In genomic region chr6:41200901-41201783, GRCh38 we compare ENCODE assay signal across 8 cellular contexts.
DNase-seq lines count a peak whose midpoint lies in the region; ATAC-seq, FAIRE-seq and TF ChIP-seq lines count a peak whose summit lies in the region.

Gene TREML2, minus strand, starts transcription at chr6:41201149. Its CDS starts 141 bp downstream, at chr6:41201008.

- no peak for FAIRE-seq in RCC 7860 (lab: Jason Lieb, UNC)

- H3K36me3 ChIP-seq in OCI-LY3 (replicated peaks; ENCODE audit: low read depth, low read length), result peaks cover 8% of the 10 kb centered on the region

- peak within 1 kb of the TSS; percentile 87 for H3K27ac ChIP-seq in OCI-LY3 (ENCODE audit: low read length)

- no peaks in the 10 kb centered on the region for H4K20me1 ChIP-seq in OCI-LY3 (ENCODE audit: insufficient read depth, low read length)

- H3K4me3 ChIP-seq in OCI-LY3 (ENCODE audit: low read length), result peak within 1 kb of the TSS; percentile 77

- no peaks in the 10 kb centered on the region for H3K27me3 ChIP-seq in OCI-LY3 (ENCODE audit: low read depth, low read length)

- DNase-seq in ecto neural progenitor cell (ENCODE audit: low spot score) (peak; percentile 38), NCI-H2029 (lab: John Stamatoyannopoulos, UW) (no peak), RCC 7860 (ENCODE audit: low spot score) (no peak)
- DNase-seq in stimulated activated CD8-positive, alpha-beta memory T cell treated with anti-CD3 and anti-CD28 coated beads, Interleukin-4, amount 100 ng/mL, for 48 hours, result peak; percentile 49

- H3K79me2 ChIP-seq in OCI-LY3 (ENCODE audit: low read length), result peaks cover 12% of the 10 kb centered on the region; the same call in 1 of the 2 replicates

- peak within 1 kb of the TSS; percentile 75 for H3K9ac ChIP-seq in OCI-LY3 (ENCODE audit: low read length)

- H2AFZ ChIP-seq in OCI-LY3 (ENCODE audit: low read depth, low read length), result peak within 1 kb of the TSS; percentile 90

- peak; percentile 41 for ATAC-seq in GM21576 (IDR thresholded peaks at IDR 0.05; ENCODE audit: unreplicated experiment)
- ATAC-seq in HG03025 (IDR thresholded peaks at IDR 0.05; ENCODE audit: low FRiP score, unreplicated experiment), result no peak
- ATAC-seq in GM18873 (IDR thresholded peaks at IDR 0.05; ENCODE audit: low FRiP score, unreplicated experiment), result no peak

- H3K9me3 ChIP-seq in OCI-LY3 (ENCODE audit: insufficient read depth, low read length), result no peaks in the 10 kb centered on the region

- H3K4me2 ChIP-seq in OCI-LY3 (ENCODE audit: low read length), result peak within 1 kb of the TSS; percentile 82

- H3K4me1 ChIP-seq in OCI-LY3 (ENCODE audit: low read length), result peaks cover 43% of the 10 kb centered on the region

- no peak for TF ChIP-seq CTCF in OCI-LY3 (IDR thresholded peaks at IDR 0.05; ENCODE audit: low read depth, low read length)

Comparison
In these comparisons a context has a peak if more than half of its experiments do, and no peak if none do; other contexts are left out.
1. DNase-seq: peak in ecto neural progenitor cell (single experiment) and stimulated activated CD8-positive, alpha-beta memory T cell treated with anti-CD3 and anti-CD28 coated beads, Interleukin-4, amount 100 ng/mL, for 48 hours (single experiment); none in NCI-H2029 (single experiment) and RCC 7860 (single experiment).